8 cellular contexts compared by ENCODE assay signal in genomic region chr9:133956520-133957076, GRCh38. TPM values are rescaled to one million over a fixed set of nuclear protein-coding genes. Genes with fewer than 3 reads are reported as not detected.
DNase-seq lines count a peak whose midpoint lies in the region; ATAC-seq lines count a peak whose summit lies in the region.

No MANE protein-coding gene starts in this region.

- peak overlapping the region in 1 of 2 donors; percentile 87 for H3K27ac Mint-ChIP-seq in effector memory CD8-positive, alpha-beta T cell

- peaks cover 66% of the 10 kb centered on the region for H3K4me1 ChIP-seq in Karpas-422 (ENCODE audit: low read length)

- H3K9ac ChIP-seq in Karpas-422 (ENCODE audit: low read length), result peak overlapping the region; percentile 65

- no peaks in the 10 kb centered on the region for H3K9me3 ChIP-seq in Karpas-422 (ENCODE audit: low read length)

- H3K4me1 Mint-ChIP-seq in effector memory CD8-positive, alpha-beta T cell (ENCODE audit: low read depth in 2 of 2), result peaks cover 9 to 31% of the 10 kb centered on the region in 2 donors

- DNase-seq in AG08396 (ENCODE audit: low spot score) (peak; percentile 66), Karpas-422 (peak; percentile 67), myocyte (ENCODE audit: low read depth) (peak; percentile 73), Kasumi-1 (lab: John Stamatoyannopoulos, UW) (no peak)
- DNase-seq in effector memory CD8-positive, alpha-beta T cell, result no peak
- DNase-seq in activated CD4-positive, alpha-beta T cell treated with anti-CD3 and anti-CD28 coated beads for 1 hour, result no peak

- ATAC-seq in effector memory CD8-positive, alpha-beta T cell (replicated peaks), result no peak
- ATAC-seq in HG02678 (IDR thresholded peaks at IDR 0.05; ENCODE audit: unreplicated experiment), result no peak
- no peak for ATAC-seq in HG03439 (IDR thresholded peaks at IDR 0.05; ENCODE audit: unreplicated experiment)

- peak overlapping the region; percentile 87 for H3K27ac ChIP-seq in Karpas-422 (ENCODE audit: low read length)

- peak overlapping the region; percentile 22 to 83 for H3K4me3 Mint-ChIP-seq in effector memory CD8-positive, alpha-beta T cell

- no peaks in the 10 kb centered on the region for H3K36me3 ChIP-seq in Karpas-422 (ENCODE audit: insufficient read depth, low read length)

- H4K20me1 ChIP-seq in Karpas-422 (ENCODE audit: insufficient read depth, low read depth, low read length), result peaks cover 16% of the 10 kb centered on the region; the same call in 1 of the 2 replicates

- no peaks in the 10 kb centered on the region; the same call in 1 of the 2 replicates for H3K27me3 ChIP-seq in Karpas-422 (ENCODE audit: low read length)

- H3K27me3 Mint-ChIP-seq in effector memory CD8-positive, alpha-beta T cell, result peaks cover 0 to 8% of the 10 kb centered on the region in 2 donors

- H3K79me2 ChIP-seq in Karpas-422 (ENCODE audit: low read length), result no peaks in the 10 kb centered on the region

- peak overlapping the region; percentile 66 for H3K4me2 ChIP-seq in Karpas-422 (ENCODE audit: low read depth, low read length, poor library complexity, severe bottlenecking)

- no peaks in the 10 kb centered on the region for H3K9me2 ChIP-seq in Karpas-422 (replicated peaks; ENCODE audit: insufficient read depth, low read length)

- peak overlapping the region; percentile 54 for H3K4me3 ChIP-seq in Karpas-422 (ENCODE audit: low read length)

- H3K9me3 Mint-ChIP-seq in effector memory CD8-positive, alpha-beta T cell, result no peaks in the 10 kb centered on the region

- no peaks in the 10 kb centered on the region for H3K36me3 Mint-ChIP-seq in effector memory CD8-positive, alpha-beta T cell (ENCODE audit: insufficient read depth)

- H2AFZ ChIP-seq in Karpas-422 (ENCODE audit: low read length), result no peak overlapping the region

RNA-seq across cellular contexts. Expression of gene VAV2, which starts 35.5 kb away (rescaled TPM):
- total RNA-seq in Karpas-422 (2014; rRNA removed; shearing (Covaris generic); ENCODE audit: low replicate concordance), result 3.5 and 9.6 TPM in 2 replicates
- 7.5 and 10.4 TPM in 2 replicates for total RNA-seq in myocyte
- 20.6 TPM for polyA plus RNA-seq in myocyte (2012)

Comparison
In these comparisons a context has a peak if more than half of its experiments do, and no peak if none do; other contexts are left out.
1. DNase-seq: peak in AG08396 (single experiment), Karpas-422 (single experiment) and myocyte (single experiment); none in effector memory CD8-positive, alpha-beta T cell (0 of 3), activated CD4-positive, alpha-beta T cell treated with anti-CD3 and anti-CD28 coated beads for 1 hour (single experiment) and Kasumi-1 (0 of 2).